Comparison of ENCODE assay signal across 11 cellular contexts in genomic region chr17:8015236-8015956, GRCh38. TPM values are rescaled to one million over a fixed set of nuclear protein-coding genes. Genes with fewer than 3 reads are reported as not detected.
DNase-seq lines count a peak whose midpoint lies in the region; ATAC-seq and TF ChIP-seq lines count a peak whose summit lies in the region.
"Had no signal": no experiment of that assay in that cellular context is flagged by ENCODE, and none has a peak within 500 bp of the region (broad histone marks: within the 10 kb centered on the region; RNA-seq: fewer than 3 reads in every experiment).

No MANE protein-coding gene starts in this region.

- H3K4me1 ChIP-seq in iPS-15b (ENCODE audit: control insufficient read depth, insufficient read depth, low read length) (peaks cover 3% of the 10 kb centered on the region), parathyroid adenoma (peaks cover 8% of the 10 kb centered on the region)

- peaks cover 42% of the 10 kb centered on the region for H3K27me3 Mint-ChIP-seq in CD4-positive, alpha-beta T cell
- peaks cover 4 to 29% of the 10 kb centered on the region in 2 donors for H3K27me3 Mint-ChIP-seq in T-cell

- peaks cover 6% of the 10 kb centered on the region for H3K4me1 Mint-ChIP-seq in CD4-positive, alpha-beta T cell (ENCODE audit: low read depth)
- H3K4me1 Mint-ChIP-seq in T-cell = peaks cover 0 to 18% (median 5%) of the 10 kb centered on the region in 3 donors

- POLR2A ChIA-PET in CD4-positive, alpha-beta T cell (lab: Charles Lee) = interaction anchor here (1.6 kb wide), 1 partner anchor 13 kb away, joined by 3 read pairs; no protein-coding TSS in a partner anchor
- POLR2A ChIA-PET in T-cell (lab: Charles Lee) = no interaction called here

- H3K9ac ChIP-seq in iPS-15b (ENCODE audit: low read depth, low read length) = no peak overlapping the region
- no peak overlapping the region for H3K9ac ChIP-seq in parathyroid adenoma

- no peaks in the 10 kb centered on the region for H3K9me3 ChIP-seq in CD4-positive, alpha-beta T cell (ENCODE audit: control insufficient read depth, low read length)
- H3K9me3 ChIP-seq in iPS-15b (ENCODE audit: control insufficient read depth, insufficient read depth, low read length) (no peaks in the 10 kb centered on the region), parathyroid adenoma (ENCODE audit: control insufficient read depth, low read length) (no peaks in the 10 kb centered on the region)

- H3K27ac ChIP-seq in CD4-positive, alpha-beta T cell (ENCODE audit: low read depth, low read length) = no peak overlapping the region
- H3K27ac ChIP-seq in parathyroid adenoma = no peak overlapping the region

- no peaks in the 10 kb centered on the region for H3K79me2 ChIP-seq in parathyroid adenoma

- no peaks in the 10 kb centered on the region for H3K36me3 ChIP-seq in iPS-15b (ENCODE audit: control insufficient read depth, insufficient read depth, low read length)
- no peaks in the 10 kb centered on the region for H3K36me3 ChIP-seq in parathyroid adenoma (ENCODE audit: control insufficient read depth, insufficient read depth, low read length)

- CTCF ChIA-PET in CD4-positive, alpha-beta T cell (lab: Charles Lee) = no interaction called here
- CTCF ChIA-PET in T-cell (lab: Charles Lee) = interaction anchor here in 1 of 2 donors (0.6 kb wide), 1 partner anchor 202 kb away, joined by 3 read pairs; no protein-coding TSS in a partner anchor

- peaks cover 4% of the 10 kb centered on the region for H3K27me3 ChIP-seq in CD4-positive, alpha-beta T cell (ENCODE audit: control insufficient read depth, insufficient read depth, low read length)
- H3K27me3 ChIP-seq in iPS-15b (ENCODE audit: control insufficient read depth, insufficient read depth, low read length) (peaks cover 33% of the 10 kb centered on the region), parathyroid adenoma (ENCODE audit: control insufficient read depth, insufficient read depth, low read length) (no peaks in the 10 kb centered on the region)

- peak in 1 of 10 experiments; percentile 33 for DNase-seq in CD4-positive, alpha-beta T cell
- peak in 1 of 34 experiments; percentile 21 for DNase-seq in T-cell
- no peak for DNase-seq in ecto neural progenitor cell (ENCODE audit: low spot score)
- no peak for DNase-seq in T-helper 2 cell
- DNase-seq: activated CD8-positive, alpha-beta memory T cell treated with anti-CD3 and anti-CD28 coated beads, Interleukin-2, amount 10 ng/mL, durations not matched to agents 7 days and 5 days; NCI-H2171 treated with DMSO at 0.1 percent for 48 hours had no signal

- H3K4me3 Mint-ChIP-seq in CD4-positive, alpha-beta T cell = peak overlapping the region; percentile 54
- peak overlapping the region; percentile 34 to 84 (median 47) for H3K4me3 Mint-ChIP-seq in T-cell

- peak overlapping the region; percentile 92 for H3K4me2 ChIP-seq in parathyroid adenoma (ENCODE audit: low read length)

- H3K4me3 ChIP-seq in iPS-15b (ENCODE audit: low read depth, low read length) = peak overlapping the region; percentile 85
- no peak overlapping the region for H3K4me3 ChIP-seq in parathyroid adenoma (ENCODE audit: low read depth, low read length)

- no peaks in the 10 kb centered on the region for H3K36me3 Mint-ChIP-seq in CD4-positive, alpha-beta T cell (ENCODE audit: low read depth)
- H3K36me3 Mint-ChIP-seq in T-cell = no peaks in the 10 kb centered on the region
- H3K36me3 Mint-ChIP-seq: activated CD8-positive, alpha-beta memory T cell treated with anti-CD3 and anti-CD28 coated beads, Interleukin-2, amount 10 ng/mL, durations not matched to agents 7 days and 5 days had no signal

- peak overlapping the region; percentile 61 for H2AFZ ChIP-seq in parathyroid adenoma

- no peak for ATAC-seq in CD4-positive, alpha-beta T cell (ENCODE audit: poor library complexity)
- no peak for ATAC-seq in T-cell (replicated peaks in 1 of 4)
- no peak for ATAC-seq in GM18867 (IDR thresholded peaks at IDR 0.05; ENCODE audit: unreplicated experiment)
- ATAC-seq in GM18861 (IDR thresholded peaks at IDR 0.05; ENCODE audit: unreplicated experiment) = no peak

- H3K27ac Mint-ChIP-seq in CD4-positive, alpha-beta T cell = no peak overlapping the region
- no peak overlapping the region for H3K27ac Mint-ChIP-seq in T-cell
- H3K27ac Mint-ChIP-seq: activated CD8-positive, alpha-beta memory T cell treated with anti-CD3 and anti-CD28 coated beads, Interleukin-2, amount 10 ng/mL, durations not matched to agents 7 days and 5 days had no signal

- no peak for TF ChIP-seq CTCF in CD4-positive, alpha-beta T cell (IDR thresholded peaks at IDR 0.05)
- no peak for TF ChIP-seq CTCF in parathyroid adenoma (IDR thresholded peaks at IDR 0.05)

- no peaks in the 10 kb centered on the region for H3K9me3 Mint-ChIP-seq in CD4-positive, alpha-beta T cell
- no peaks in the 10 kb centered on the region for H3K9me3 Mint-ChIP-seq in T-cell

- intact Hi-C loops in CD4-positive, alpha-beta T cell (cut with DNase I, micrococcal nuclease) = no loop called here

RNA-seq across cellular contexts. Expression of gene GUCY2D, which starts 13.0 kb away (rescaled TPM):
- under 1 TPM in 1 of 2 experiments, not detected in 1; 0.06 TPM for total RNA-seq in CD4-positive, alpha-beta T cell
- total RNA-seq in T-cell = under 1 TPM in 1 of 5 donors, not detected in 4; 0.06 TPM
- total RNA-seq: activated CD8-positive, alpha-beta memory T cell treated with anti-CD3 and anti-CD28 coated beads, Interleukin-2, amount 10 ng/mL, durations not matched to agents 7 days and 5 days; dermis microvascular lymphatic vessel endothelial cell had no signal

RNA-seq across cellular contexts. Expression of gene ALOX15B, which starts 23.5 kb away (rescaled TPM):
- total RNA-seq in CD4-positive, alpha-beta T cell = not detected
- under 1 TPM in 3 of 5 donors, not detected in 2; 0.10 to 0.20 (median 0.13) TPM for total RNA-seq in T-cell
- total RNA-seq: activated CD8-positive, alpha-beta memory T cell treated with anti-CD3 and anti-CD28 coated beads, Interleukin-2, amount 10 ng/mL, durations not matched to agents 7 days and 5 days; dermis microvascular lymphatic vessel endothelial cell had no signal
